In the genomic region with DNA sequence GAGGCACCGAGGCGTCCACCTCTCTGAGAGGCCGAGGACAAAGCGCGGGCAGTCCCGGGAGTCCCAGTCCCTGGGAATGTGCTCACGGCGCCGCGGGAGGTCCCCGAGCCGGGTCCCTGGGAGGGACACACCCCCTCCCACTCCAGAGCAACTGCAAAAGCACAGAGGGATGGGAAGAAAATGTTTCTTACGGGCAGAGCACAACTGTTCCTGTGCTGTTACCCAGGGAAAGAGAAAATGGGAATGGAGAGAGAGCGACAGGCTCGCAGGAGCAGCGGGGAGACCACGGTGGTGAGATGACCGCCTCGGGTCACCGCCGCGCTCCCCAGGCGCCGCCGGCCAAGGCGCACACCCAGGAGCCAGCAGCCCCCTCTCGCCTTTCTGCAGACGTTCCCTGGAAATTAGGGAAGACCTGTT, we compare ENCODE assay signal across 8 cellular contexts. TPM values are rescaled to one million over a fixed set of nuclear protein-coding genes. Genes with fewer than 3 reads are reported as not detected.
DNase-seq lines count a peak whose midpoint lies in the region; ATAC-seq, FAIRE-seq and TF ChIP-seq lines count a peak whose summit lies in the region.

No MANE protein-coding gene starts in this region.

- H3K4me3 ChIP-seq in adrenal gland (peak overlapping the region in 2 of 4 donors; percentile 64 to 65), kidney (ENCODE audit: low read length in 2 of 2) (peak overlapping the region; percentile 63 to 74)

- H3K4me1 ChIP-seq in adrenal gland (replicated peaks in 1 of 2) (peaks cover 16 to 54% of the 10 kb centered on the region in 2 donors), kidney (ENCODE audit: control insufficient read depth in 1 of 2, insufficient read depth in 1 of 2, low read depth in 1 of 2, low read length in 2 of 2) (peaks cover 2 to 12% of the 10 kb centered on the region in 2 donors)

- H3K36me3 ChIP-seq in adrenal gland (replicated peaks in 1 of 2) (no peaks in the 10 kb centered on the region), kidney (ENCODE audit: control insufficient read depth in 1 of 2, insufficient read depth in 2 of 2, low read length in 2 of 2) (no peaks in the 10 kb centered on the region)

- TF ChIP-seq CTCF in adrenal gland (IDR thresholded peaks at IDR 0.05) (no peak), kidney (IDR thresholded peaks at IDR 0.05; ENCODE audit: borderline replicate concordance, extremely low read depth, insufficient read depth) (no peak), GM10266 (IDR thresholded peaks at IDR 0.05; ENCODE audit: control insufficient read depth, insufficient read depth, low read depth, missing control alignments) (no peak)

- H3K27me3 Mint-ChIP-seq in stimulated activated naive CD8-positive, alpha-beta T cell treated with anti-CD3 and anti-CD28 coated beads, Interleukin-15, amount 100 ng/mL, for 72 hours, result peaks cover 92% of the 10 kb centered on the region

- no peak overlapping the region for H3K27ac Mint-ChIP-seq in stimulated activated naive CD8-positive, alpha-beta T cell treated with anti-CD3 and anti-CD28 coated beads, Interleukin-15, amount 100 ng/mL, for 72 hours

- H3K27ac ChIP-seq in adrenal gland (peak overlapping the region in 3 of 5 donors; percentile 40 to 78 (median 46)), kidney (ENCODE audit: low read depth in 2 of 2, low read length in 2 of 2) (no peak overlapping the region)

- WGBS in adrenal gland, 4 donors, result 0 to 1% (median 0%) methylated on average over 15 to 28 of the region's 28 CpGs

- peak overlapping the region; percentile 86 to 87 for H3K4me3 Mint-ChIP-seq in stimulated activated naive CD8-positive, alpha-beta T cell treated with anti-CD3 and anti-CD28 coated beads, Interleukin-15, amount 100 ng/mL, for 72 hours

- no peak for TF ChIP-seq POLR2A in adrenal gland (IDR thresholded peaks at IDR 0.05)

- peaks cover 65% of the 10 kb centered on the region for H3K4me1 Mint-ChIP-seq in stimulated activated naive CD8-positive, alpha-beta T cell treated with anti-CD3 and anti-CD28 coated beads, Interleukin-15, amount 100 ng/mL, for 72 hours

- H3K9me3 ChIP-seq in adrenal gland (replicated peaks in 1 of 3) (no peaks in the 10 kb centered on the region), kidney (ENCODE audit: control insufficient read depth in 1 of 2, low read length in 2 of 2) (no peaks in the 10 kb centered on the region)

- no peak overlapping the region for H3K9ac ChIP-seq in kidney (ENCODE audit: low read length in 2 of 2)

- no peak for FAIRE-seq in kidney (lab: Jason Lieb, UNC)

- DNase-seq in adrenal gland (peak in 2 of 7 donors; percentile 30 to 53), kidney (no peak), GM10266 (ENCODE audit: extremely low spot score) (no peak), NCI-H2196 treated with DMSO at 0.1 percent for 48 hours (lab: John Stamatoyannopoulos, UW; ENCODE audit: unreplicated experiment) (no peak)
- DNase-seq in stimulated activated naive CD8-positive, alpha-beta T cell treated with anti-CD3 and anti-CD28 coated beads, Interleukin-15, amount 100 ng/mL, for 72 hours, result no peak

- intact Hi-C loops in adrenal gland (cut with DNase I), result loop anchor here in 1 of 2 donors (5.0 kb wide), 1 partner anchor 1252 kb away; no protein-coding TSS in a partner anchor
- intact Hi-C loops in kidney (cut with DNase I), result no loop called here

- no peaks in the 10 kb centered on the region for H3K9me3 Mint-ChIP-seq in stimulated activated naive CD8-positive, alpha-beta T cell treated with anti-CD3 and anti-CD28 coated beads, Interleukin-15, amount 100 ng/mL, for 72 hours

- H3K27me3 ChIP-seq in adrenal gland, result peaks cover 29% of the 10 kb centered on the region

- peak; percentile 1 for ATAC-seq in GM18511 (IDR thresholded peaks at IDR 0.05; ENCODE audit: unreplicated experiment)
- peak; percentile 0 for ATAC-seq in HG03521 (IDR thresholded peaks at IDR 0.05; ENCODE audit: unreplicated experiment)
- ATAC-seq in stimulated activated naive CD8-positive, alpha-beta T cell treated with anti-CD3 and anti-CD28 coated beads, Interleukin-15, amount 100 ng/mL, for 72 hours, result peak; percentile 1
- ATAC-seq in HG03139 (IDR thresholded peaks at IDR 0.05; ENCODE audit: unreplicated experiment), result no peak

RNA-seq across cellular contexts. Expression of gene BCL11A, which starts 1.2 kb away (rescaled TPM):
- total RNA-seq in adrenal gland (10 to 100 TPM in 1 of 8 donors, 1 to 10 TPM in 7; 2.9 to 16.7 (median 4.1) TPM), kidney (8.7 TPM)
- polyA plus RNA-seq in adrenal gland (1 to 10 TPM; 3.9 to 7.6 (median 6.2) TPM), kidney (ENCODE audit: insufficient read depth, low read depth, low replicate concordance) (1.4 TPM)

Comparison
In these comparisons a context has a peak if more than half of its experiments do, and no peak if none do; other contexts are left out.
1. H3K27ac ChIP-seq: peak in adrenal gland (3 of 5); none in kidney (0 of 2).